1 cellular context compared by ENCODE assay signal in genomic region chr5:153661897-153662296, GRCh38.
TF ChIP-seq lines count a peak whose summit lies in the region.

No MANE protein-coding gene starts in this region.

TF ChIP-seq in H1, 55 proteins besides CTCF, POLR2A, EP300 and RAD21 (continued from another document):
- no peak for TF ChIP-seq CHD7 (IDR thresholded peaks at IDR 0.05; ENCODE audit: insufficient replicate concordance, low read length)
- no peak for TF ChIP-seq TAF1 (IDR thresholded peaks at IDR 0.05; ENCODE audit: low read depth, low read length)
- no peak for TF ChIP-seq CREB1 (IDR thresholded peaks at IDR 0.05)
- TF ChIP-seq TBP (IDR thresholded peaks at IDR 0.05; ENCODE audit: low read depth, low read length), result no peak
- no peak for TF ChIP-seq SIX5 (IDR thresholded peaks at IDR 0.05; ENCODE audit: low read depth, low read length)
- TF ChIP-seq KDM5A (IDR thresholded peaks at IDR 0.05; ENCODE audit: low read length), result no peak
- TF ChIP-seq CTBP2 (IDR thresholded peaks at IDR 0.05; ENCODE audit: borderline replicate concordance, insufficient read depth, insufficient read length, low read length), result no peak
- no peak for TF ChIP-seq TEAD4 (IDR thresholded peaks at IDR 0.05; ENCODE audit: low read depth, low read length)
- TF ChIP-seq KDM4A (IDR thresholded peaks at IDR 0.05; ENCODE audit: low read depth, low read length, severe bottlenecking), result no peak
- no peak for TF ChIP-seq SUZ12 (IDR thresholded peaks at IDR 0.05; ENCODE audit: low read length)
- no peak for TF ChIP-seq TAF7 (optimal IDR thresholded peaks at IDR 0.05; ENCODE audit: borderline replicate concordance, low read depth, low read length)
